Comparison of ENCODE assay signal across 16 cellular contexts in genomic region chr6:16676376-16676775, GRCh38.
DNase-seq lines count a peak whose midpoint lies in the region; ATAC-seq, FAIRE-seq and TF ChIP-seq lines count a peak whose summit lies in the region.
"Had no signal": no experiment of that assay in that cellular context is flagged by ENCODE, and none has a peak within 500 bp of the region (broad histone marks: within the 10 kb centered on the region; RNA-seq: fewer than 3 reads in every experiment).

No MANE protein-coding gene starts in this region.

- peaks cover 43% of the 10 kb centered on the region for H3K4me1 Mint-ChIP-seq in astrocyte (ENCODE audit: low read depth, unreplicated experiment)
- H3K4me1 Mint-ChIP-seq: naive B cell had no signal

- no peaks in the 10 kb centered on the region for H3K9me2 ChIP-seq in neural cell (ENCODE audit: insufficient read depth, low read length)

- intact Hi-C loops in left ventricle myocardium inferior (cut with micrococcal nuclease) (no loop called here), left cardiac atrium (cut with DNase I) (no loop called here), uterus (cut with DNase I; ENCODE audit: low total_unique reads) (no loop called here)

- TF ChIP-seq RAD21 in neural cell (conservative IDR thresholded peaks at IDR 0.05) = no peak

- FAIRE-seq in astrocyte (lab: Jason Lieb, UNC) = no peak

- H3K9me3 ChIP-seq in left ventricle myocardium inferior (replicated peaks) (no peaks in the 10 kb centered on the region), astrocyte (ENCODE audit: insufficient read depth, low read depth, low read length) (no peaks in the 10 kb centered on the region), neural cell (ENCODE audit: low read length) (no peaks in the 10 kb centered on the region), uterus (no peaks in the 10 kb centered on the region)

- H3F3A ChIP-seq in neural cell (ENCODE audit: insufficient read depth, low read length, poor library complexity, severe bottlenecking) = no peaks in the 10 kb centered on the region

- no peak for TF ChIP-seq POLR2A in uterus (IDR thresholded peaks at IDR 0.05)

- no peak for ATAC-seq in left cardiac atrium
- ATAC-seq: stimulated activated naive CD8-positive, alpha-beta T cell treated with anti-CD3 and anti-CD28 coated beads, Interleukin-15, Interleukin-2, amounts not matched to agents 100 U/mL and 50 U/mL, for 24 hours had no signal

- no peak overlapping the region for H3K4me3 Mint-ChIP-seq in astrocyte (ENCODE audit: unreplicated experiment)
- H3K4me3 Mint-ChIP-seq: naive B cell had no signal

- H3K9me3 Mint-ChIP-seq in astrocyte (ENCODE audit: unreplicated experiment) = no peaks in the 10 kb centered on the region

- TF ChIP-seq EP300 in neural cell (conservative IDR thresholded peaks at IDR 0.05; ENCODE audit: poor library complexity, severe bottlenecking) = no peak

- H3K4me3 ChIP-seq in left ventricle myocardium inferior (no peak overlapping the region), astrocyte (ENCODE audit: insufficient read depth, low read depth, low read length) (no peak overlapping the region), neural cell (ENCODE audit: low read length) (no peak overlapping the region), uterus (no peak overlapping the region)
- H3K4me3 ChIP-seq: lung had no signal

- H3K79me2 ChIP-seq in astrocyte (ENCODE audit: insufficient read depth, low read length) = peaks cover 69% of the 10 kb centered on the region
- no peaks in the 10 kb centered on the region for H3K79me2 ChIP-seq in neural cell (replicated peaks; ENCODE audit: insufficient read depth, low read length)

- H3K36me3 Mint-ChIP-seq in astrocyte (ENCODE audit: low read depth, unreplicated experiment) = peaks cover 6% of the 10 kb centered on the region
- H3K36me3 Mint-ChIP-seq: naive B cell had no signal

- no peaks in the 10 kb centered on the region for H3K27me3 Mint-ChIP-seq in astrocyte (ENCODE audit: low read depth, unreplicated experiment)

- DNase-seq in left ventricle myocardium inferior (no peak), left cardiac atrium (no peak), astrocyte (ENCODE audit: low read depth) (no peak), uterus (no peak), HCEC 1CT (no peak), NCI-H2081 (lab: John Stamatoyannopoulos, UW) (no peak), AG20443 (ENCODE audit: low spot score) (no peak)
- DNase-seq: activated CD4-positive, alpha-beta T cell treated with anti-CD3 and anti-CD28 coated beads, Interleukin-2, amount 50 U/mL, for 48 hours; amniotic stem cell; effector memory CD4-positive, alpha-beta T cell; glutamatergic neuron; naive B cell; NCI-H187; stimulated activated naive CD8-positive, alpha-beta T cell treated with anti-CD3 and anti-CD28 coated beads, Interleukin-15, Interleukin-2, amounts not matched to agents 100 U/mL and 50 U/mL, for 24 hours had no signal

- H3K36me3 ChIP-seq in left ventricle myocardium inferior (no peaks in the 10 kb centered on the region), astrocyte (ENCODE audit: insufficient read depth, low read length) (no peaks in the 10 kb centered on the region), neural cell (ENCODE audit: insufficient read depth, low read length) (no peaks in the 10 kb centered on the region), uterus (no peaks in the 10 kb centered on the region)

- H3K9ac ChIP-seq in astrocyte (ENCODE audit: low read length) = peak overlapping the region; percentile 45
- no peak overlapping the region for H3K9ac ChIP-seq in neural cell (ENCODE audit: low read length)

- H3K4me1 ChIP-seq in left ventricle myocardium inferior (peaks cover 50% of the 10 kb centered on the region), astrocyte (ENCODE audit: insufficient read depth, low read length) (peaks cover 35% of the 10 kb centered on the region), uterus (no peaks in the 10 kb centered on the region)

- H4K20me1 ChIP-seq in astrocyte (ENCODE audit: insufficient read depth, low read length) (no peaks in the 10 kb centered on the region), neural cell (ENCODE audit: insufficient read depth) (no peaks in the 10 kb centered on the region)

- H3K27ac Mint-ChIP-seq in astrocyte (ENCODE audit: unreplicated experiment) = peak overlapping the region; percentile 34
- H3K27ac Mint-ChIP-seq: naive B cell had no signal

- H3K27me3 ChIP-seq in left ventricle myocardium inferior (ENCODE audit: low read depth) = no peaks in the 10 kb centered on the region
- no peaks in the 10 kb centered on the region for H3K27me3 ChIP-seq in astrocyte (ENCODE audit: insufficient read depth, low read length)
- H3K27me3 ChIP-seq in neural cell (ENCODE audit: insufficient read depth, low read depth, low read length) = no peaks in the 10 kb centered on the region
- no peaks in the 10 kb centered on the region for H3K27me3 ChIP-seq in uterus

- TF ChIP-seq CTCF in left ventricle myocardium inferior (IDR thresholded peaks at IDR 0.05; ENCODE audit: borderline replicate concordance) (no peak), astrocyte (IDR thresholded peaks at IDR 0.05; ENCODE audit: insufficient read depth, low read depth, low read length) (no peak), neural cell (IDR thresholded peaks at IDR 0.05; ENCODE audit: poor library complexity, severe bottlenecking) (no peak), uterus (IDR thresholded peaks at IDR 0.05) (no peak)

- H3K27ac ChIP-seq in left ventricle myocardium inferior (replicated peaks) (peak overlapping the region; percentile 56), astrocyte (ENCODE audit: low read depth, low read length) (peak overlapping the region; percentile 67), neural cell (ENCODE audit: low read length) (no peak overlapping the region), uterus (peak overlapping the region; percentile 61 to 74)

- H2AFZ ChIP-seq in astrocyte (ENCODE audit: low read depth, low read length) = no peak overlapping the region
- H2AFZ ChIP-seq in neural cell (ENCODE audit: low read depth, low read length) = no peak overlapping the region

- H3K4me2 ChIP-seq in astrocyte (ENCODE audit: low read length) (peak overlapping the region; percentile 40), neural cell (ENCODE audit: low read length) (peak overlapping the region; percentile 31)

TF ChIP-seq in neural cell, 6 proteins besides CTCF, POLR2A, EP300 and RAD21:
- TF ChIP-seq TAF1 (IDR thresholded peaks at IDR 0.05; ENCODE audit: low read depth) (no peak), REST (IDR thresholded peaks at IDR 0.05; ENCODE audit: borderline replicate concordance) (no peak), SMC3 (conservative IDR thresholded peaks at IDR 0.05; ENCODE audit: poor library complexity) (no peak), MXI1 (conservative IDR thresholded peaks at IDR 0.05; ENCODE audit: poor library complexity, severe bottlenecking) (no peak), POLR2AphosphoS5 (IDR thresholded peaks at IDR 0.05) (no peak), EZH2 (IDR thresholded peaks at IDR 0.05; ENCODE audit: borderline replicate concordance, insufficient read depth, low read length, poor library complexity, severe bottlenecking) (no peak)
